In genomic region chr1:95230256-95230655, GRCh38 we compare ENCODE assay signal across 22 cellular contexts. TPM values are rescaled to one million over a fixed set of nuclear protein-coding genes. Genes with fewer than 3 reads are reported as not detected.
DNase-seq lines count a peak whose midpoint lies in the region; ATAC-seq and TF ChIP-seq lines count a peak whose summit lies in the region.
"Had no signal": no experiment of that assay in that cellular context is flagged by ENCODE, and none has a peak within 500 bp of the region (broad histone marks: within the 10 kb centered on the region; RNA-seq: fewer than 3 reads in every experiment).

No MANE protein-coding gene starts in this region.

- DNase-seq in right atrium auricular region (ENCODE audit: low spot score) (no peak), right cardiac atrium (no peak), mesothelial cell of epicardium (ENCODE audit: low spot score in 2 of 2, unreplicated experiment in 2 of 2) (no peak), Peyer's patch (no peak), testis (no peak)
- DNase-seq in stimulated activated naive CD4-positive, alpha-beta T cell (lab: John Stamatoyannopoulos, UW): no peak
- DNase-seq: DND-41, GM23248, H9, HFFc6, MG63, NCI-H1417, NCI-H1930, NCI-H226, NCI-H524, RPMI8226, SHP77 treated with DMSO at 0.1 percent for 48 hours, SK-N-SH had no signal

- H3K9me3 Mint-ChIP-seq in mesothelial cell of epicardium: peaks cover 2% of the 10 kb centered on the region
- H3K9me3 Mint-ChIP-seq: H9, HFFc6 had no signal

- no peak overlapping the region for H3K4me3 Mint-ChIP-seq in mesothelial cell of epicardium
- H3K4me3 Mint-ChIP-seq: B cell, H9, HFFc6 had no signal

- TF ChIP-seq POLR2A in Peyer's patch (IDR thresholded peaks at IDR 0.05) (no peak), testis (IDR thresholded peaks at IDR 0.05) (no peak)

- WGBS in right cardiac atrium: 68% methylated on average over 2 of the region's 2 CpGs
- whole genome bisulfite sequencing in testis, 2 donors: 42 to 54% methylated on average over 2 of the region's 2 CpGs

- TF ChIP-seq CTCF in right atrium auricular region (IDR thresholded peaks at IDR 0.05) (no peak), VCaP (conservative IDR thresholded peaks at IDR 0.05) (no peak), mesothelial cell of epicardium (IDR thresholded peaks at IDR 0.05; ENCODE audit: unreplicated experiment) (no peak), Peyer's patch (IDR thresholded peaks at IDR 0.05) (no peak), testis (IDR thresholded peaks at IDR 0.05) (no peak)

- H3K27me3 ChIP-seq in right atrium auricular region: no peaks in the 10 kb centered on the region
- H3K27me3 ChIP-seq in right cardiac atrium (ENCODE audit: control insufficient read depth, insufficient read depth): no peaks in the 10 kb centered on the region
- H3K27me3 ChIP-seq in Peyer's patch: no peaks in the 10 kb centered on the region
- H3K27me3 ChIP-seq in testis: no peaks in the 10 kb centered on the region
- H3K27me3 ChIP-seq: MG63 had no signal

- H3K36me3 Mint-ChIP-seq in mesothelial cell of epicardium: no peaks in the 10 kb centered on the region
- H3K36me3 Mint-ChIP-seq: CD14-positive monocyte had no signal

- H3K9me3 ChIP-seq in right atrium auricular region (no peaks in the 10 kb centered on the region), right cardiac atrium (ENCODE audit: control insufficient read depth, low read length) (no peaks in the 10 kb centered on the region), Peyer's patch (no peaks in the 10 kb centered on the region), testis (no peaks in the 10 kb centered on the region)
- H3K9me3 ChIP-seq: MG63, SK-N-SH had no signal

- H3K27ac ChIP-seq in right atrium auricular region (peak overlapping the region; percentile 20 to 96), right cardiac atrium (ENCODE audit: low read length) (no peak overlapping the region), VCaP (peak overlapping the region; percentile 0; the same call in 1 of the 2 replicates), Peyer's patch (no peak overlapping the region), testis (no peak overlapping the region)
- H3K27ac ChIP-seq: GM23248 had no signal

- H3K36me3 ChIP-seq in right atrium auricular region (no peaks in the 10 kb centered on the region), Peyer's patch (no peaks in the 10 kb centered on the region), testis (ENCODE audit: low read depth, missing control alignments) (no peaks in the 10 kb centered on the region)
- H3K36me3 ChIP-seq: MG63 had no signal

- H3K4me1 ChIP-seq in right atrium auricular region: peaks cover 0 to 38% of the 10 kb centered on the region in 2 donors
- no peaks in the 10 kb centered on the region for H3K4me1 ChIP-seq in right cardiac atrium (ENCODE audit: control insufficient read depth, insufficient read depth, low read length)
- peaks cover 0 to 5% (median 0%) of the 10 kb centered on the region in 4 donors for H3K4me1 ChIP-seq in Peyer's patch
- H3K4me1 ChIP-seq in testis: peaks cover 5% of the 10 kb centered on the region

- H3K4me1 Mint-ChIP-seq in mesothelial cell of epicardium: peaks cover 36% of the 10 kb centered on the region

- H3K27me3 Mint-ChIP-seq in mesothelial cell of epicardium (ENCODE audit: low read depth): no peaks in the 10 kb centered on the region

- intact Hi-C loops in right cardiac atrium (cut with DNase I) (loop anchor here (5.0 to 10.0 kb wide), 6 partner anchors 105 to 158 kb away; partner anchors contain the start of genes ALG14 (in 2 of the 4) and TLCD4 (in 2 of the 4)), testis (cut with DNase I; ENCODE audit: low total_unique reads) (no loop called here)

- no peak for ATAC-seq in right cardiac atrium
- ATAC-seq: K562 had no signal

- H3K27ac Mint-ChIP-seq in mesothelial cell of epicardium: peak overlapping the region; percentile 51
- H3K27ac Mint-ChIP-seq: B cell, CD14-positive monocyte, H9, HFFc6 had no signal

- H3K4me3 ChIP-seq in right atrium auricular region (no peak overlapping the region), right cardiac atrium (ENCODE audit: low read length) (no peak overlapping the region), Peyer's patch (no peak overlapping the region), testis (no peak overlapping the region)
- H3K4me3 ChIP-seq: GM23248, K562, MG63 had no signal

RNA-seq across cellular contexts. Expression of gene RWDD3, which starts 3.8 kb away (rescaled TPM):
- total RNA-seq in right atrium auricular region: 1 to 10 TPM; 8.0 to 9.2 TPM
- 10 to 100 TPM; 13.6 to 19.3 (median 15.9) TPM for total RNA-seq in right cardiac atrium
- 31.1 TPM for polyA plus RNA-seq in right cardiac atrium
- total RNA-seq in mesothelial cell of epicardium: 23.1 to 25.3 TPM (median 24.7 TPM) in 3 replicates
- total RNA-seq in Peyer's patch: 10 to 100 TPM in 3 of 4 donors, 1 to 10 TPM in 1; 6.7 to 25.6 (median 12.0) TPM
- total RNA-seq in testis: 10 to 100 TPM; 11.2 to 11.8 TPM
- 10.0 TPM for polyA plus RNA-seq in testis (ENCODE audit: insufficient read depth, low read depth, low replicate concordance)

Comparison
In these comparisons a context has a peak if more than half of its experiments do, and no peak if none do; other contexts are left out.
1. H3K27ac ChIP-seq: peak in right atrium auricular region (2 of 2) and VCaP (single experiment); none in right cardiac atrium (single experiment), Peyer's patch (0 of 4) and testis (0 of 2).